16 cellular contexts compared by ENCODE assay signal in genomic region chr14:54692261-54692861, GRCh38.
A peak's percentile ranks its signal among the peaks of the same experiment; 100 is the strongest.
DNase-seq lines count a peak whose midpoint lies in the region; ATAC-seq, FAIRE-seq and TF ChIP-seq lines count a peak whose summit lies in the region.
"Had no signal": no experiment of that assay in that cellular context is flagged by ENCODE, and none has a peak within 500 bp of the region (broad histone marks: within the 10 kb centered on the region; RNA-seq: fewer than 3 reads in every experiment).

No MANE protein-coding gene starts in this region.

- no peak overlapping the region for H2AFZ ChIP-seq in PC-3 (ENCODE audit: low read length)

- H3K27ac Mint-ChIP-seq in nephron progenitor cell = peak overlapping the region; percentile 15
- H3K27ac Mint-ChIP-seq in activated naive CD4-positive, alpha-beta T cell treated with anti-CD3 and anti-CD28 coated beads for 36 hours = no peak overlapping the region
- H3K27ac Mint-ChIP-seq: activated CD4-positive, alpha-beta T cell treated with anti-CD3 and anti-CD28 coated beads for 36 hours had no signal

- H3K9me2 ChIP-seq in PC-3 (replicated peaks; ENCODE audit: low read length) = no peaks in the 10 kb centered on the region

- H3K27me3 Mint-ChIP-seq in nephron progenitor cell (ENCODE audit: low read depth, poor library complexity) = peaks cover 19% of the 10 kb centered on the region
- H3K27me3 Mint-ChIP-seq in activated naive CD4-positive, alpha-beta T cell treated with anti-CD3 and anti-CD28 coated beads for 36 hours (ENCODE audit: low read depth) = no peaks in the 10 kb centered on the region

- H3F3A ChIP-seq in PC-3 (ENCODE audit: low read length, unreplicated experiment) = no peaks in the 10 kb centered on the region

- 54% methylated on average over 7 of the region's 7 CpGs for WGBS in esophagus muscularis mucosa

- no peak for FAIRE-seq in D721Med (lab: Jason Lieb, UNC)
- FAIRE-seq: colon had no signal

- H3K4me1 ChIP-seq in cardiac muscle cell (ENCODE audit: low read depth) (peaks cover 41% of the 10 kb centered on the region), esophagus muscularis mucosa (peaks cover 39 to 56% (median 50%) of the 10 kb centered on the region in 4 donors), uterus (peaks cover 0 to 8% of the 10 kb centered on the region in 2 donors), PC-3 (ENCODE audit: insufficient read depth, low read length) (peaks cover 2% of the 10 kb centered on the region; the same call in 1 of the 2 replicates)
- H3K4me1 ChIP-seq: prostate gland had no signal

- H3K36me3 ChIP-seq in cardiac muscle cell (no peaks in the 10 kb centered on the region), esophagus muscularis mucosa (no peaks in the 10 kb centered on the region), uterus (no peaks in the 10 kb centered on the region), PC-3 (ENCODE audit: low read depth, low read length) (no peaks in the 10 kb centered on the region)
- H3K36me3 ChIP-seq: prostate gland, spleen, tibial artery had no signal

- no peaks in the 10 kb centered on the region for H3K4me1 Mint-ChIP-seq in nephron progenitor cell
- peaks cover 15% of the 10 kb centered on the region for H3K4me1 Mint-ChIP-seq in activated naive CD4-positive, alpha-beta T cell treated with anti-CD3 and anti-CD28 coated beads for 36 hours (ENCODE audit: low read depth)
- H3K4me1 Mint-ChIP-seq: neural crest cell had no signal

- H3K9me3 ChIP-seq in cardiac muscle cell (ENCODE audit: low read depth) (no peaks in the 10 kb centered on the region), esophagus muscularis mucosa (no peaks in the 10 kb centered on the region), uterus (no peaks in the 10 kb centered on the region), PC-3 (ENCODE audit: low read length) (no peaks in the 10 kb centered on the region)
- H3K9me3 ChIP-seq: prostate gland, spleen, tibial artery had no signal

- peaks cover 35% of the 10 kb centered on the region for H3K79me2 ChIP-seq in PC-3 (ENCODE audit: low read length)

- no peak for ATAC-seq in Right ventricle myocardium inferior
- ATAC-seq in PC-3 = no peak

- TF ChIP-seq CTCF in cardiac muscle cell (IDR thresholded peaks at IDR 0.05; ENCODE audit: low read depth, low read length) = no peak
- TF ChIP-seq CTCF in esophagus muscularis mucosa (IDR thresholded peaks at IDR 0.05) = no peak
- TF ChIP-seq CTCF in nephron progenitor cell (IDR thresholded peaks at IDR 0.05) = no peak
- TF ChIP-seq CTCF in uterus (IDR thresholded peaks at IDR 0.05) = no peak
- TF ChIP-seq CTCF in PC-3 (conservative IDR thresholded peaks at IDR 0.05; ENCODE audit: low read depth, low read length) = no peak
- no peak for TF ChIP-seq CTCF in D721Med (IDR thresholded peaks at IDR 0.05; ENCODE audit: insufficient read depth, missing control alignments)

- no TSS peak for BruUV-seq in PC-3 (replicated peaks; lab: Mats Ljungman, UMichigan)

- H3K27ac ChIP-seq in cardiac muscle cell (peak overlapping the region; percentile 81), esophagus muscularis mucosa (replicated peaks in 1 of 4) (peak overlapping the region in 3 of 4 donors; percentile 5 to 29 (median 8)), uterus (peak overlapping the region; percentile 52 to 70), PC-3 (ENCODE audit: low read length) (no peak overlapping the region)
- H3K27ac ChIP-seq: prostate gland, tibial artery had no signal

- no peak for TF ChIP-seq EP300 in esophagus muscularis mucosa (IDR thresholded peaks at IDR 0.05)

- H3K27me3 ChIP-seq in cardiac muscle cell = no peaks in the 10 kb centered on the region
- H3K27me3 ChIP-seq in esophagus muscularis mucosa = no peaks in the 10 kb centered on the region
- H3K27me3 ChIP-seq in uterus = no peaks in the 10 kb centered on the region
- no peaks in the 10 kb centered on the region for H3K27me3 ChIP-seq in PC-3 (ENCODE audit: low read length)
- H3K27me3 ChIP-seq: spleen, tibial artery had no signal

- no peaks in the 10 kb centered on the region for H4K20me1 ChIP-seq in PC-3 (ENCODE audit: low read length)

- H3K4me3 Mint-ChIP-seq in nephron progenitor cell = no peak overlapping the region
- no peak overlapping the region for H3K4me3 Mint-ChIP-seq in activated naive CD4-positive, alpha-beta T cell treated with anti-CD3 and anti-CD28 coated beads for 36 hours
- H3K4me3 Mint-ChIP-seq: activated CD4-positive, alpha-beta T cell treated with anti-CD3 and anti-CD28 coated beads for 36 hours; neural crest cell had no signal

- intact Hi-C loops in Right ventricle myocardium inferior (cut with DNase I) (loop anchor here (5.0 kb wide), 1 partner anchor 35 kb away; no protein-coding TSS in a partner anchor), esophagus muscularis mucosa (cut with DNase I) (no loop called here), uterus (cut with DNase I; ENCODE audit: low total_unique reads) (no loop called here), PC-3 (cut with micrococcal nuclease) (loop anchor here (5.0 kb wide), 1 partner anchor 45 kb away; no protein-coding TSS in a partner anchor)
- intact Hi-C loops in activated naive CD4-positive, alpha-beta T cell treated with anti-CD3 and anti-CD28 coated beads for 36 hours (cut with micrococcal nuclease) = loop anchor here (2.0 kb wide), 1 partner anchor 30 kb away; no protein-coding TSS in a partner anchor

- DNase-seq in cardiac muscle cell (ENCODE audit: low read depth in 1 of 2, low spot score in 1 of 2) = peak in 1 of 2 donors; percentile 74
- no peak for DNase-seq in Right ventricle myocardium inferior (ENCODE audit: missing footprints)
- no peak for DNase-seq in esophagus muscularis mucosa (ENCODE audit: extremely low spot score)
- no peak for DNase-seq in nephron progenitor cell
- no peak for DNase-seq in uterus
- DNase-seq in PC-3 = no peak
- DNase-seq in D721Med (ENCODE audit: insufficient read length, low spot score) = no peak
- no peak for DNase-seq in activated naive CD4-positive, alpha-beta T cell treated with anti-CD3 and anti-CD28 coated beads for 36 hours
- DNase-seq: DMS79 had no signal

- no peaks in the 10 kb centered on the region for H3K36me3 Mint-ChIP-seq in nephron progenitor cell (ENCODE audit: low read depth)
- H3K36me3 Mint-ChIP-seq in activated naive CD4-positive, alpha-beta T cell treated with anti-CD3 and anti-CD28 coated beads for 36 hours (ENCODE audit: low read depth) = no peaks in the 10 kb centered on the region

- CTCF ChIA-PET in PC-3 (lab: Charles Lee) = interaction anchor here (0.8 to 1.4 kb wide), 3 partner anchors 81 to 129 kb away, joined by 3 to 14 read pairs (median 8); no protein-coding TSS in a partner anchor
- CTCF ChIA-PET in activated naive CD4-positive, alpha-beta T cell treated with anti-CD3 and anti-CD28 coated beads for 36 hours (lab: Charles Lee) = interaction anchor here (0.7 to 2.9 kb wide), 7 partner anchors 22 to 135 kb away, joined by 3 to 9 read pairs (median 4); no protein-coding TSS in a partner anchor

- H3K4me2 ChIP-seq in PC-3 (ENCODE audit: low read length) = no peak overlapping the region

- H3K9me3 Mint-ChIP-seq in nephron progenitor cell = no peaks in the 10 kb centered on the region
- no peaks in the 10 kb centered on the region for H3K9me3 Mint-ChIP-seq in activated naive CD4-positive, alpha-beta T cell treated with anti-CD3 and anti-CD28 coated beads for 36 hours
- H3K9me3 Mint-ChIP-seq: neural crest cell had no signal

- no peak overlapping the region for H3K4me3 ChIP-seq in cardiac muscle cell
- H3K4me3 ChIP-seq in esophagus muscularis mucosa = no peak overlapping the region
- no peak overlapping the region for H3K4me3 ChIP-seq in uterus
- H3K4me3 ChIP-seq in PC-3 (ENCODE audit: low read length) = no peak overlapping the region
- H3K4me3 ChIP-seq: GM12878, prostate gland, spleen, tibial artery had no signal

- no peak overlapping the region for H3K9ac ChIP-seq in PC-3 (ENCODE audit: low read length)

- POLR2A ChIA-PET in PC-3 (lab: Charles Lee; ENCODE audit: unreplicated experiment) = no interaction called here

- TF ChIP-seq POLR2A in esophagus muscularis mucosa (IDR thresholded peaks at IDR 0.05; ENCODE audit: low read depth) (no peak), uterus (IDR thresholded peaks at IDR 0.05) (no peak)

Comparison
In these comparisons a context has a peak if more than half of its experiments do, and no peak if none do; other contexts are left out.
1. intact Hi-C loops: an anchor here in Right ventricle myocardium inferior (5.0 kb wide), PC-3 (5.0 kb wide) and activated naive CD4-positive, alpha-beta T cell treated with anti-CD3 and anti-CD28 coated beads for 36 hours (2.0 kb wide); none called in esophagus muscularis mucosa and uterus.